In genomic region chr1:9942939-9943807, GRCh38 we compare ENCODE assay signal across 8 cellular contexts. TPM values are rescaled to one million over a fixed set of nuclear protein-coding genes. Genes with fewer than 3 reads are reported as not detected.
DNase-seq lines count a peak whose midpoint lies in the region; ATAC-seq and TF ChIP-seq lines count a peak whose summit lies in the region.

Gene LZIC, minus strand, starts transcription at chr1:9943391. Its CDS starts 6,772 bp downstream, at chr1:9936619.
Gene NMNAT1, plus strand, starts transcription at chr1:9943475. Its CDS starts 28,599 bp downstream, at chr1:9972074.

- H3K4me3 ChIP-seq in neural progenitor cell (peak within 1 kb of the TSS; percentile 75), stomach (peak within 1 kb of the TSS; percentile 59 to 89 (median 80))

- H3K18ac ChIP-seq in H9 (ENCODE audit: insufficient read length, low read depth, low read length), result peak within 1 kb of the TSS; percentile 36

- no peaks in the 10 kb centered on the region for H3K27me3 ChIP-seq in H9 (ENCODE audit: insufficient read depth, low read length)
- no peaks in the 10 kb centered on the region for H3K27me3 ChIP-seq in foreskin keratinocyte
- H3K27me3 ChIP-seq in neural progenitor cell, result no peaks in the 10 kb centered on the region
- no peaks in the 10 kb centered on the region for H3K27me3 ChIP-seq in stomach

- TF ChIP-seq POLR2A in stomach (IDR thresholded peaks at IDR 0.05), result peak in 1 of 4 donors; percentile 71

- no peaks in the 10 kb centered on the region for H3K4me1 ChIP-seq in ES-I3 (ENCODE audit: insufficient read depth, low read length)
- no peaks in the 10 kb centered on the region for H3K4me1 ChIP-seq in H9 (ENCODE audit: insufficient read depth, low read length)
- H3K4me1 ChIP-seq in foreskin keratinocyte, result no peaks in the 10 kb centered on the region
- no peaks in the 10 kb centered on the region for H3K4me1 ChIP-seq in neural progenitor cell
- peaks cover 14 to 39% (median 26%) of the 10 kb centered on the region in 4 donors for H3K4me1 ChIP-seq in stomach

- no peak within 1 kb of the TSS for H3T11ph ChIP-seq in H9 (ENCODE audit: low read length)

- no peak within 1 kb of the TSS for H4K91ac ChIP-seq in H9 (ENCODE audit: insufficient read length, low read depth, low read length)

- H4K5ac ChIP-seq in H9 (ENCODE audit: insufficient read length, low read depth, low read length), result no peak within 1 kb of the TSS

- H3F3A ChIP-seq in neural progenitor cell (ENCODE audit: low read depth), result peaks cover 27% of the 10 kb centered on the region

- H2AK5ac ChIP-seq in H9 (ENCODE audit: insufficient read length, low read length), result no peak within 1 kb of the TSS

- no peak within 1 kb of the TSS for H3K56ac ChIP-seq in H9 (ENCODE audit: insufficient read length, low read depth, low read length)

- H2BK5ac ChIP-seq in H9 (ENCODE audit: insufficient read length, low read length), result no peak within 1 kb of the TSS

- intact Hi-C loops in stomach (cut with DNase I; ENCODE audit: low total_unique reads), result loop anchor here (5.0 to 10.0 kb wide), 2 partner anchors 71 to 92 kb away; partner anchors contain the start of gene UBE4B

- H3K27me3 Mint-ChIP-seq in H9 (ENCODE audit: low read depth) (no peaks in the 10 kb centered on the region), neural progenitor cell (ENCODE audit: insufficient read depth, low read depth) (peaks cover 3% of the 10 kb centered on the region)

- H3K27ac Mint-ChIP-seq in H9 (peak within 1 kb of the TSS; percentile 97 to 99 (median 98)), neural progenitor cell (peak within 1 kb of the TSS; percentile 97)

- ATAC-seq in foreskin keratinocyte, result peak; percentile 93

- no peaks in the 10 kb centered on the region for H3K9me3 Mint-ChIP-seq in H9
- H3K9me3 Mint-ChIP-seq in neural progenitor cell, result no peaks in the 10 kb centered on the region

- DNase-seq in H9, result peak; percentile 95
- peak; percentile 94 for DNase-seq in M059J (ENCODE audit: low read depth)
- DNase-seq in SIG-M5 (lab: John Stamatoyannopoulos, UW), result peak; percentile 53
- peak; percentile 86 for DNase-seq in activated gamma-delta T cell treated with Interleukin-2 at 50 U/mL for 16 hours
- DNase-seq in foreskin keratinocyte, result peak; percentile 83 to 91
- DNase-seq in neural progenitor cell (ENCODE audit: low spot score), result peak; percentile 97
- peak; percentile 95 for DNase-seq in stomach

- peaks cover 6% of the 10 kb centered on the region for H3K23me2 ChIP-seq in H9 (ENCODE audit: insufficient read length, low read depth, low read length, poor library complexity, severe bottlenecking)

- H3K4me2 ChIP-seq in H9 (ENCODE audit: insufficient read depth, insufficient read length, low read length) (peak within 1 kb of the TSS; percentile 98), neural progenitor cell (peak within 1 kb of the TSS; percentile 94)

- no peak within 1 kb of the TSS for H2BK120ac ChIP-seq in H9 (ENCODE audit: low read depth, low read length, poor library complexity, severe bottlenecking)

- no CpG with 5 or more reads among the region's 55 CpGs for WGBS in H9 (ENCODE audit: extremely low coverage, insufficient read length, low lambda C conversion rate)
- WGBS in stomach, 5 donors, result 0 to 1% (median 0%) methylated on average over 38 to 55 of the region's 55 CpGs

- peak within 1 kb of the TSS; percentile 53; the same call in 1 of the 2 replicates for H3K14ac ChIP-seq in H9 (ENCODE audit: insufficient read depth, low read length)

- H3K79me1 ChIP-seq in H9 (ENCODE audit: insufficient read depth, low read depth, low read length, poor library complexity, severe bottlenecking), result no peaks in the 10 kb centered on the region

- H4K8ac ChIP-seq in H9 (replicated peaks; ENCODE audit: insufficient read length, low read depth, low read length), result no peak within 1 kb of the TSS

- H3K9ac ChIP-seq in ES-I3 (ENCODE audit: low read depth, low read length) (peak within 1 kb of the TSS; percentile 91), H9 (ENCODE audit: extremely low read depth, insufficient read length, low read length) (peak within 1 kb of the TSS; percentile 93), neural progenitor cell (peak within 1 kb of the TSS; percentile 95)

- H4K20me1 ChIP-seq in H9 (ENCODE audit: control insufficient read depth, insufficient read depth, insufficient read length) (no peaks in the 10 kb centered on the region), neural progenitor cell (ENCODE audit: low read depth) (no peaks in the 10 kb centered on the region)

- H3K4me3 Mint-ChIP-seq in H9 (peak within 1 kb of the TSS; percentile 97 to 98), neural progenitor cell (peak within 1 kb of the TSS; percentile 98)

- no peak within 1 kb of the TSS for H2BK20ac ChIP-seq in H9 (ENCODE audit: low read depth, low read length, poor library complexity, severe bottlenecking)

- H3K36me3 Mint-ChIP-seq in H9 (ENCODE audit: insufficient read depth in 1 of 3, low read depth in 3 of 3) (peaks cover 6 to 10% (median 7%) of the 10 kb centered on the region in 3 experiments; a peak in 6 of 7 replicates), neural progenitor cell (peaks cover 8% of the 10 kb centered on the region)

- H3K36me3 ChIP-seq in ES-I3 (ENCODE audit: insufficient read depth, low read length) (no peaks in the 10 kb centered on the region), neural progenitor cell (peaks cover 5% of the 10 kb centered on the region), stomach (peaks cover 0 to 23% (median 21%) of the 10 kb centered on the region in 4 donors)

- H3K4ac ChIP-seq in H9 (ENCODE audit: low read depth, low read length), result no peak within 1 kb of the TSS

- TF ChIP-seq CTCF in H9 (conservative IDR thresholded peaks at IDR 0.05), result no peak
- peak; percentile 11 for TF ChIP-seq CTCF in foreskin keratinocyte (conservative IDR thresholded peaks at IDR 0.05)
- TF ChIP-seq CTCF in neural progenitor cell (IDR thresholded peaks at IDR 0.05), result no peak
- TF ChIP-seq CTCF in stomach (IDR thresholded peaks at IDR 0.05), result peak in 1 of 7 experiments; percentile 36

- TF ChIP-seq EP300 in stomach (IDR thresholded peaks at IDR 0.05), result no peak

- no peak within 1 kb of the TSS for H3K23ac ChIP-seq in H9 (ENCODE audit: insufficient read length, low read depth, low read length)

- no peak within 1 kb of the TSS for H2BK15ac ChIP-seq in H9 (ENCODE audit: low read depth, low read length)

- H3K9me3 ChIP-seq in ES-I3 (ENCODE audit: control insufficient read depth, insufficient read depth, low read length) (no peaks in the 10 kb centered on the region), H9 (ENCODE audit: control insufficient read depth, low read depth, low read length) (no peaks in the 10 kb centered on the region), neural progenitor cell (ENCODE audit: low read depth) (no peaks in the 10 kb centered on the region), stomach (no peaks in the 10 kb centered on the region)

- no peak within 1 kb of the TSS for H2BK12ac ChIP-seq in H9 (ENCODE audit: insufficient read length, low read depth, low read length)

- H3K4me1 Mint-ChIP-seq in H9, result peaks cover 2 to 3% of the 10 kb centered on the region in 2 experiments
- peaks cover 15% of the 10 kb centered on the region for H3K4me1 Mint-ChIP-seq in neural progenitor cell

- H2AFZ ChIP-seq in H9 (ENCODE audit: low read length) (peak within 1 kb of the TSS; percentile 69), neural progenitor cell (replicated peaks) (peak within 1 kb of the TSS; percentile 97)

- H3K79me2 ChIP-seq in H9 (ENCODE audit: insufficient read depth, low read length), result no peaks in the 10 kb centered on the region
- H3K79me2 ChIP-seq in neural progenitor cell (ENCODE audit: low read depth), result peaks cover 27% of the 10 kb centered on the region

- peak within 1 kb of the TSS; percentile 54 for H3K27ac ChIP-seq in H9 (ENCODE audit: insufficient read length, low read depth, low read length)
- H3K27ac ChIP-seq in foreskin keratinocyte, result peak within 1 kb of the TSS; percentile 89
- peak within 1 kb of the TSS; percentile 63 for H3K27ac ChIP-seq in neural progenitor cell
- H3K27ac ChIP-seq in stomach, result peak within 1 kb of the TSS; percentile 85 to 92 (median 91)

RNA-seq across cellular contexts. Expression of gene LZIC, which starts in this region (rescaled TPM):
- total RNA-seq in H9 (2021), result 22.9 and 23.6 TPM in 2 replicates
- total RNA-seq in M059J (2014; rRNA removed; shearing (Covaris generic)), result 17.5 and 33.0 TPM in 2 replicates
- total RNA-seq in foreskin keratinocyte, result 34.9 and 35.8 TPM in 2 replicates
- polyA plus RNA-seq in foreskin keratinocyte, result 23.6 and 26.4 TPM in 2 replicates
- 37.0 and 60.6 TPM in 2 replicates for total RNA-seq in neural progenitor cell (ENCODE audit: low replicate concordance)
- total RNA-seq in stomach, result 10 to 100 TPM in 3 of 5 donors, 1 to 10 TPM in 2; 1.8 to 32.5 (median 10.7) TPM
- 10 to 100 TPM; 11.7 to 21.7 (median 18.7) TPM for polyA plus RNA-seq in stomach

RNA-seq across cellular contexts. Expression of gene NMNAT1, which starts in this region (rescaled TPM):
- total RNA-seq in H9 (2021) (2.8 TPM in 2 replicates), foreskin keratinocyte (9.1 and 10.0 TPM in 2 replicates), neural progenitor cell (ENCODE audit: low replicate concordance) (9.4 and 14.6 TPM in 2 replicates), stomach (10 to 100 TPM in 3 of 5 donors, 1 to 10 TPM in 2; 8.5 to 18.8 (median 10.6) TPM)
- 12.8 and 13.8 TPM in 2 replicates for total RNA-seq in M059J (2014; rRNA removed; shearing (Covaris generic))
- polyA plus RNA-seq in foreskin keratinocyte (6.7 and 7.8 TPM in 2 replicates), stomach (1 to 10 TPM; 3.1 to 4.7 (median 4.7) TPM)

Comparison
In these comparisons a context has a peak if more than half of its experiments do, and no peak if none do; other contexts are left out.
1. Peak in every context shown above with its lines: DNase-seq, ATAC-seq, H3K4me3 ChIP-seq and H3K27ac ChIP-seq.